11 cellular contexts compared by ENCODE assay signal in the genomic region with DNA sequence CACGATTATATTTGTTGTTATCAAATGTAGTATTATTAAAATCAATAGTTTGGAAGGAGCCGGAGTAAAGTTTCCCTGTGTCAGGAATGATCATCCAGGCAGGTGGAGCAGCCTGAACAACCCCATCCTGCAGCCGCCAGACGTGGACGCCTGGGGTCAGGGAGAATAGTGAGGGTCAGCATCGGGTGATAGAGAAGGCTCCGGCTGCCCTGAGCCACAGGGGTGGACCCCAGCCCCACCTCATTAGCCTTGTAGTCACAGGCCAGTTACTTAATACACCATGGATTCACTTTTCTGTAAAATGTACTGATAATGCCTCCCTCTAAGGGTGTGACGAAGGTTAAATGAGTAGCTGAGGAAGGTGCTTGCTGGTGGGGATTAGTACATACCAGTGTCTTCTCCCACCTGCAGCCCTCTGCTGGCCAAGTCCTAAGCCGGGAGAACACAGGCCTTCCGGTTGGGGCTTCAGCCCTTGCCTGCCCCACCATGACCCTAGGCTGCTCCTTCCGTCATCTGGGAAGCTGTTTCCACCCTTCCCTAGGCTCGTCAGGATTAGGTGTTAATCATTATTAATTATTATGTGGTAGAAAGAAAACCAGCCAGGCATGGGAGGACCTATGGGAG. TPM values are rescaled to one million over a fixed set of nuclear protein-coding genes. Genes with fewer than 3 reads are reported as not detected.
DNase-seq lines count a peak whose midpoint lies in the region; ATAC-seq and TF ChIP-seq lines count a peak whose summit lies in the region.
"Had no signal": no experiment of that assay in that cellular context is flagged by ENCODE, and none has a peak within 500 bp of the region (broad histone marks: within the 10 kb centered on the region; RNA-seq: fewer than 3 reads in every experiment).

No MANE protein-coding gene starts in this region.

- no peaks in the 10 kb centered on the region for H3K9me3 ChIP-seq in ascending aorta

- no peaks in the 10 kb centered on the region for H3K9me3 Mint-ChIP-seq in activated naive CD8-positive, alpha-beta T cell (ENCODE audit: low read depth)
- H3K9me3 Mint-ChIP-seq in natural killer cell treated with Interleukin-12 subunit alpha and Interleukin-12 subunit beta and Interleukin-15 and Interleukin-18, amount 100 ng/mL, for 72 hours, result no peaks in the 10 kb centered on the region
- H3K9me3 Mint-ChIP-seq: activated B cell treated with CpG ODN at 0.5 μM for 24 hours had no signal

- H3K27ac ChIP-seq in ascending aorta, result no peak overlapping the region
- H3K27ac ChIP-seq: KMS-11 had no signal

- ATAC-seq in natural killer cell treated with Interleukin-12 subunit alpha and Interleukin-12 subunit beta and Interleukin-15 and Interleukin-18, amount 100 ng/mL, for 72 hours, result peak; percentile 43 to 48

- H3K27ac Mint-ChIP-seq in activated naive CD8-positive, alpha-beta T cell, result no peak overlapping the region
- H3K27ac Mint-ChIP-seq in natural killer cell treated with Interleukin-12 subunit alpha and Interleukin-12 subunit beta and Interleukin-15 and Interleukin-18, amount 100 ng/mL, for 72 hours, result peak overlapping the region; percentile 60 to 87

- peaks cover 6% of the 10 kb centered on the region for H3K36me3 Mint-ChIP-seq in activated naive CD8-positive, alpha-beta T cell
- peaks cover 14% of the 10 kb centered on the region for H3K36me3 Mint-ChIP-seq in natural killer cell treated with Interleukin-12 subunit alpha and Interleukin-12 subunit beta and Interleukin-15 and Interleukin-18, amount 100 ng/mL, for 72 hours

- intact Hi-C loops in ascending aorta (cut with DNase I), result no loop called here

- no peak overlapping the region for H3K4me3 ChIP-seq in ascending aorta

- no peaks in the 10 kb centered on the region for H3K27me3 Mint-ChIP-seq in activated naive CD8-positive, alpha-beta T cell
- H3K27me3 Mint-ChIP-seq in natural killer cell treated with Interleukin-12 subunit alpha and Interleukin-12 subunit beta and Interleukin-15 and Interleukin-18, amount 100 ng/mL, for 72 hours, result peaks cover 0 to 3% of the 10 kb centered on the region in 2 donors
- H3K27me3 Mint-ChIP-seq: activated B cell treated with CpG ODN at 0.5 μM for 24 hours had no signal

- peaks cover 60 to 81% of the 10 kb centered on the region in 2 donors for H3K36me3 ChIP-seq in ascending aorta

- H3K4me3 Mint-ChIP-seq in activated naive CD8-positive, alpha-beta T cell, result peak overlapping the region; percentile 60
- H3K4me3 Mint-ChIP-seq in natural killer cell treated with Interleukin-12 subunit alpha and Interleukin-12 subunit beta and Interleukin-15 and Interleukin-18, amount 100 ng/mL, for 72 hours, result peak overlapping the region; percentile 56

- DNase-seq in Kasumi-1 (lab: John Stamatoyannopoulos, UW), result peak; percentile 38 to 46
- DNase-seq in natural killer cell treated with Interleukin-12 subunit alpha and Interleukin-12 subunit beta and Interleukin-15 and Interleukin-18, amount 100 ng/mL, for 72 hours (ENCODE audit: low spot score), result no peak
- DNase-seq in NCI-H510A treated with DMSO at 0.1 percent for 48 hours (lab: John Stamatoyannopoulos, UW), result no peak
- DNase-seq in stimulated activated CD4-positive, alpha-beta T cell treated with anti-CD3 and anti-CD28 coated beads, Interleukin-1b, Interleukin-23, amount 100 ng/mL, for 48 hours, result no peak
- DNase-seq in ascending aorta (ENCODE audit: low spot score in 2 of 2), result no peak
- DNase-seq: activated B cell treated with CpG ODN at 0.5 μM for 24 hours, left cardiac atrium, NCI-H526 treated with DMSO at 0.1 percent for 48 hours had no signal

- peaks cover 57% of the 10 kb centered on the region for H3K4me1 Mint-ChIP-seq in activated naive CD8-positive, alpha-beta T cell (ENCODE audit: low read depth)
- H3K4me1 Mint-ChIP-seq in natural killer cell treated with Interleukin-12 subunit alpha and Interleukin-12 subunit beta and Interleukin-15 and Interleukin-18, amount 100 ng/mL, for 72 hours (ENCODE audit: low read depth in 2 of 2), result peaks cover 15 to 19% of the 10 kb centered on the region in 2 donors

- no peaks in the 10 kb centered on the region for H3K4me1 ChIP-seq in ascending aorta

- H3K27me3 ChIP-seq in ascending aorta, result no peaks in the 10 kb centered on the region

- peak; percentile 26; the same call in 1 of the 2 replicates for TF ChIP-seq CTCF in GM12874 (IDR thresholded peaks at IDR 0.05; ENCODE audit: insufficient read depth, low read depth, low read length)
- no peak for TF ChIP-seq CTCF in ascending aorta (IDR thresholded peaks at IDR 0.05)

RNA-seq across cellular contexts. Expression of a gene that starts 14.9 kb away (rescaled TPM):
- total RNA-seq in natural killer cell treated with Interleukin-12 subunit alpha and Interleukin-12 subunit beta and Interleukin-15 and Interleukin-18, amount 100 ng/mL, for 72 hours, result under 1 TPM; 0.14 to 0.31 TPM
- total RNA-seq in ascending aorta, result 0.11 TPM

RNA-seq across cellular contexts. Expression of a gene that starts 21.5 kb away (rescaled TPM):
- total RNA-seq in natural killer cell treated with Interleukin-12 subunit alpha and Interleukin-12 subunit beta and Interleukin-15 and Interleukin-18, amount 100 ng/mL, for 72 hours, result 10 to 100 TPM; 26.5 to 70.5 TPM
- 84.1 TPM for total RNA-seq in ascending aorta

RNA-seq across cellular contexts. Expression of a gene that starts 52.8 kb away (rescaled TPM):
- 10 to 100 TPM; 29.6 to 32.7 TPM for total RNA-seq in natural killer cell treated with Interleukin-12 subunit alpha and Interleukin-12 subunit beta and Interleukin-15 and Interleukin-18, amount 100 ng/mL, for 72 hours
- total RNA-seq in ascending aorta, result 55.8 TPM

Comparison
In these comparisons a context has a peak if more than half of its experiments do, and no peak if none do; other contexts are left out.
1. DNase-seq: peak in Kasumi-1 (2 of 2); none in natural killer cell treated with Interleukin-12 subunit alpha and Interleukin-12 subunit beta and Interleukin-15 and Interleukin-18, amount 100 ng/mL, for 72 hours (single experiment), NCI-H510A treated with DMSO at 0.1 percent for 48 hours (single experiment), stimulated activated CD4-positive, alpha-beta T cell treated with anti-CD3 and anti-CD28 coated beads, Interleukin-1b, Interleukin-23, amount 100 ng/mL, for 48 hours (single experiment) and ascending aorta (0 of 2).